ENCODE assay signal across 27 cellular contexts in the genomic region with DNA sequence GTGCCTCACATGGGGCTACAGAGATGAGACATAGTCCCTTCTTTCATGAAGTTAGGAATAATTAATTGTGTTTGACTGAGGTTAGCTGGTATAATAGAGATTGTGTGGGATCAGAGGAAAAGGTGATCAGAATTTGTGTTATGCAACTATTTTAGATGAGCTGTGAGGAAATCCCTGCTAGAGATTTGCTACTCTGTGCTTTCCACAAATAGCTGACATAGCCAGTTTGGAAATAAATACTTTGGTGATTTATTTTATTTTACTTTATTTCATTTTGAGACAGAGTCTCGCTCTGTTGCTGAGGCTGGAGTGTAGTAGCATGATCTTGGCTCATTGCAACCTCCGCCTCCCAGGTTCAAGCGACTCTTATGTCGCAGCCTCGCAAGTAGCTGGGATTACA.
"Had no signal": no experiment of that assay in that cellular context is flagged by ENCODE, and none has a peak within 500 bp of the region (broad histone marks: within the 10 kb centered on the region; RNA-seq: fewer than 3 reads in every experiment).

No MANE protein-coding gene starts in this region.

- H3K27me3 Mint-ChIP-seq: activated B cell treated with CpG ODN at 0.5 μM for 24 hours; activated CD8-positive, alpha-beta T cell treated with anti-CD3 and anti-CD28 coated beads for 36 hours; activated naive CD8-positive, alpha-beta T cell; activated T-helper 17 cell treated with anti-CD3 and anti-CD28 coated beads, Interleukin-2, amount 50 U/mL, for 72 hours; central memory CD8-positive, alpha-beta T cell; dendritic cell treated with granulocyte-macrophage colony-stimulating factor and Interleukin-4, amounts not matched to agents 40 ng/mL and 50 ng/mL, for 4 days had no signal

- H3K4me3 Mint-ChIP-seq: activated B cell treated with CpG ODN at 0.5 μM for 24 hours; activated CD8-positive, alpha-beta T cell treated with anti-CD3 and anti-CD28 coated beads for 36 hours; activated naive CD8-positive, alpha-beta T cell; activated T-cell treated with anti-CD3 and anti-CD28 coated beads, Interleukin-2, amount 50 U/mL, for 4 hours; activated T-helper 17 cell treated with anti-CD3 and anti-CD28 coated beads, Interleukin-2, amount 50 U/mL, for 72 hours; central memory CD8-positive, alpha-beta T cell; dendritic cell treated with granulocyte-macrophage colony-stimulating factor and Interleukin-4, amounts not matched to agents 40 ng/mL and 50 ng/mL, for 4 days; endodermal cell had no signal

- H3K27ac ChIP-seq: brain microvascular endothelial cell, coronary artery, dorsolateral prefrontal cortex, gastroesophageal sphincter, heart right ventricle, WERI-Rb-1 had no signal

- H3K9me3 ChIP-seq: gastroesophageal sphincter, heart right ventricle had no signal

- H3K4me1 Mint-ChIP-seq: activated B cell treated with CpG ODN at 0.5 μM for 24 hours, endodermal cell had no signal

- H3K36me3 Mint-ChIP-seq: activated naive CD8-positive, alpha-beta T cell had no signal

- H3K36me3 ChIP-seq: brain microvascular endothelial cell, gastroesophageal sphincter, heart right ventricle, WERI-Rb-1 had no signal

- H3K27me3 ChIP-seq: brain microvascular endothelial cell, dorsolateral prefrontal cortex, gastroesophageal sphincter, heart right ventricle had no signal

- DNase-seq: activated B cell treated with CpG ODN at 0.5 μM for 24 hours; activated CD4-positive, alpha-beta T cell treated with anti-CD3 and anti-CD28 coated beads for 48 hours; activated CD4-positive, alpha-beta T cell treated with anti-CD3 and anti-CD28 coated beads, Interleukin-2, amount 50 U/mL, for 1 hour; activated CD4-positive, alpha-beta T cell treated with anti-CD3 and anti-CD28 coated beads, Interleukin-2, amount 50 U/mL, for 48 hours; activated CD8-positive, alpha-beta memory T cell treated with anti-CD3 and anti-CD28 coated beads for 24 hours; activated CD8-positive, alpha-beta T cell treated with anti-CD3 and anti-CD28 coated beads for 36 hours; activated effector memory CD4-positive, alpha-beta T cell treated with Interleukin-2 at 50 U/mL for 16 hours; activated gamma-delta T cell treated with Interleukin-2 at 50 U/mL for 16 hours; activated naive CD4-positive, alpha-beta T cell treated with anti-CD3 and anti-CD28 coated beads, Interleukin-2, amount 50 U/mL, for 16 hours; activated naive CD4-positive, alpha-beta T cell treated with Interleukin-2 at 50 U/mL for 16 hours; activated T-cell treated with anti-CD3 and anti-CD28 coated beads, Interleukin-2, amount 50 U/mL, for 4 hours; amniotic stem cell; brain microvascular endothelial cell; dorsolateral prefrontal cortex; effector memory CD4-positive, alpha-beta T cell; endodermal cell; foreskin melanocyte; heart right ventricle; WERI-Rb-1 had no signal

- ATAC-seq: activated T-cell treated with anti-CD3 and anti-CD28 coated beads, Interleukin-2, amount 50 U/mL, for 4 hours; gastroesophageal sphincter had no signal

- FAIRE-seq: astrocyte, bronchial epithelial cell had no signal

- H3K9me3 Mint-ChIP-seq: activated B cell treated with CpG ODN at 0.5 μM for 24 hours; activated CD8-positive, alpha-beta T cell treated with anti-CD3 and anti-CD28 coated beads for 36 hours; activated T-cell treated with anti-CD3 and anti-CD28 coated beads, Interleukin-2, amount 50 U/mL, for 4 hours; activated T-helper 17 cell treated with anti-CD3 and anti-CD28 coated beads, Interleukin-2, amount 50 U/mL, for 72 hours; central memory CD8-positive, alpha-beta T cell had no signal

- H3K4me3 ChIP-seq: coronary artery, dorsolateral prefrontal cortex, gastroesophageal sphincter, heart right ventricle had no signal

- H3K27ac Mint-ChIP-seq: activated B cell treated with CpG ODN at 0.5 μM for 24 hours; activated CD8-positive, alpha-beta T cell treated with anti-CD3 and anti-CD28 coated beads for 36 hours; activated naive CD8-positive, alpha-beta T cell; activated T-helper 17 cell treated with anti-CD3 and anti-CD28 coated beads, Interleukin-2, amount 50 U/mL, for 72 hours; dendritic cell treated with granulocyte-macrophage colony-stimulating factor and Interleukin-4, amounts not matched to agents 40 ng/mL and 50 ng/mL, for 4 days; endodermal cell had no signal
